1 cellular context compared by ENCODE assay signal in the genomic region with DNA sequence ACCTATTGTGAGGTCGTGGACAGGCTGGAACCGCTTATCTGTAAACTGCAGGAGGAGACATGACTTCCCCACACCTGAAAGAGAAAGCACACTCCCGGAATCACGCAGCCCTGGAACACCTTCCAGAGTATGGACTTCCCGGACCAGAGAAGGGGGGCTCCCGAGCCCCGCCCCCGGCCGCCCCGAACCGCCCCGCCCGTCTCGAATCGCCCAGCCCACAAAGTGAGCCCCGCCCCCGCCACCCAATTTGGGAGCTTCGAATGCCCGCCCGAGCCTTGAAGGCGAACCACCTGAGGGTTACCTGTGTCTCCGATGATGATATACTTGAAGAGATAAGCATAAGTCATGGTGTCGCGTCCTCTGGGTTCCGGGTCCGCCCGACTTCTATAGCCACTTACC.
TF ChIP-seq lines count a peak whose summit lies in the region.

No MANE protein-coding gene starts in this region.

TF ChIP-seq in HepG2, 621 proteins besides CTCF, POLR2A, EP300 and RAD21 (continued from another document and continues in another):
- TF ChIP-seq HNF1A (IDR thresholded peaks at IDR 0.05; ENCODE audit: low read depth) (no peak), HNF1A (CRISPR knock-in tag; IDR thresholded peaks at IDR 0.05; ENCODE audit: borderline replicate concordance) (no peak), ZNF136 (CRISPR knock-in tag; IDR thresholded peaks at IDR 0.05; ENCODE audit: low read depth) (no peak), ZNF598 (CRISPR knock-in tag; IDR thresholded peaks at IDR 0.05; ENCODE audit: borderline replicate concordance) (no peak), U2AF1 (optimal IDR thresholded peaks at IDR 0.05; ENCODE audit: low read depth, low read length) (no peak), ZBTB7A (CRISPR knock-in tag; IDR thresholded peaks at IDR 0.05) (no peak), ZSCAN22 (CRISPR knock-in tag; IDR thresholded peaks at IDR 0.05) (no peak), KLF9 (CRISPR knock-in tag; IDR thresholded peaks at IDR 0.05; ENCODE audit: low read depth) (0 out of 2 replicates have a peak, but pooled peaks have one; percentile 16), ZNF260 (CRISPR knock-in tag; IDR thresholded peaks at IDR 0.05; ENCODE audit: borderline replicate concordance, low read depth) (no peak), ELF3 (CRISPR knock-in tag; IDR thresholded peaks at IDR 0.05) (peak; percentile 54; the same call in 1 of the 2 replicates), ELF1 (CRISPR knock-in tag; IDR thresholded peaks at IDR 0.05) (peak; percentile 74; the same call in 1 of the 2 replicates), SPEN (CRISPR knock-in tag; IDR thresholded peaks at IDR 0.05; ENCODE audit: low read depth) (no peak), ETV5 (CRISPR knock-in tag; IDR thresholded peaks at IDR 0.05; ENCODE audit: borderline replicate concordance) (peak; percentile 64; the same call in 1 of the 2 replicates), SKIL (CRISPR knock-in tag; IDR thresholded peaks at IDR 0.05; ENCODE audit: borderline replicate concordance) (no peak), SKI (IDR thresholded peaks at IDR 0.05; ENCODE audit: partially characterized antibody) (no peak), ZNF230 (CRISPR knock-in tag; IDR thresholded peaks at IDR 0.05) (no peak), ZNF776 (CRISPR knock-in tag; IDR thresholded peaks at IDR 0.05) (no peak), RBM22 (optimal IDR thresholded peaks at IDR 0.05; ENCODE audit: low read length) (no peak), SP140L (CRISPR knock-in tag; IDR thresholded peaks at IDR 0.05; ENCODE audit: borderline replicate concordance) (peak; percentile 76; the same call in 1 of the 2 replicates), MBD4 (IDR thresholded peaks at IDR 0.05; ENCODE audit: borderline replicate concordance, low read length) (no peak), MIER2 (CRISPR knock-in tag; IDR thresholded peaks at IDR 0.05) (peak; percentile 75; the same call in 1 of the 2 replicates), TAF15 (IDR thresholded peaks at IDR 0.05; ENCODE audit: low read depth, low read length, poor library complexity, severe bottlenecking) (no peak), FLYWCH1 (CRISPR knock-in tag; IDR thresholded peaks at IDR 0.05) (no peak), SMAD9 (CRISPR knock-in tag; IDR thresholded peaks at IDR 0.05) (no peak), PITX1 (CRISPR knock-in tag; IDR thresholded peaks at IDR 0.05) (no peak), ZNF468 (CRISPR knock-in tag; IDR thresholded peaks at IDR 0.05) (no peak), HNRNPK (IDR thresholded peaks at IDR 0.05; ENCODE audit: low read depth, low read length, poor library complexity, severe bottlenecking) (no peak), ZNF547 (CRISPR knock-in tag; IDR thresholded peaks at IDR 0.05) (no peak), ZNF564 (CRISPR knock-in tag; IDR thresholded peaks at IDR 0.05) (no peak), AHR (CRISPR knock-in tag; IDR thresholded peaks at IDR 0.05) (no peak), NFIC (IDR thresholded peaks at IDR 0.05; ENCODE audit: low read length) (no peak), NR2F2 (IDR thresholded peaks at IDR 0.05; ENCODE audit: borderline replicate concordance, low read depth) (peak; percentile 10; the same call in 1 of the 2 replicates), MTF1 (CRISPR knock-in tag; IDR thresholded peaks at IDR 0.05) (no peak), PHF20 (CRISPR knock-in tag; IDR thresholded peaks at IDR 0.05) (no peak), HDAC2 (CRISPR knock-in tag; IDR thresholded peaks at IDR 0.05) (peak; percentile 70), SRY (CRISPR knock-in tag; IDR thresholded peaks at IDR 0.05) (no peak), FOSL2 (CRISPR knock-in tag; IDR thresholded peaks at IDR 0.05) (peak; percentile 56), ZNF17 (CRISPR knock-in tag; IDR thresholded peaks at IDR 0.05) (no peak), NR1H2 (CRISPR knock-in tag; IDR thresholded peaks at IDR 0.05; ENCODE audit: borderline replicate concordance, low read depth) (no peak), TSC22D2 (CRISPR knock-in tag; IDR thresholded peaks at IDR 0.05; ENCODE audit: borderline replicate concordance) (0 out of 2 replicates have a peak, but pooled peaks have one; percentile 78), GTF3A (CRISPR knock-in tag; conservative IDR thresholded peaks at IDR 0.05) (no peak), TP53 (CRISPR knock-in tag; conservative IDR thresholded peaks at IDR 0.05) (no peak), ZFP90 (CRISPR knock-in tag; IDR thresholded peaks at IDR 0.05; ENCODE audit: borderline replicate concordance) (no peak), ZNF879 (CRISPR knock-in tag; IDR thresholded peaks at IDR 0.05) (no peak), PLSCR1 (CRISPR knock-in tag; IDR thresholded peaks at IDR 0.05; ENCODE audit: borderline replicate concordance) (no peak), NFYC (CRISPR knock-in tag; IDR thresholded peaks at IDR 0.05) (peak; percentile 52; the same call in 1 of the 2 replicates), SOX5 (CRISPR knock-in tag; IDR thresholded peaks at IDR 0.05; ENCODE audit: borderline replicate concordance) (peak; percentile 38; the same call in 1 of the 2 replicates), ZFP37 (CRISPR knock-in tag; IDR thresholded peaks at IDR 0.05; ENCODE audit: borderline replicate concordance) (no peak), ATF1 (CRISPR knock-in tag; IDR thresholded peaks at IDR 0.05) (no peak), RXRA (CRISPR knock-in tag; IDR thresholded peaks at IDR 0.05) (no peak; the same call in 1 of the 2 replicates), MXI1 (IDR thresholded peaks at IDR 0.05; ENCODE audit: borderline replicate concordance, low read depth, low read length) (peak; percentile 69; the same call in 1 of the 3 replicates), MEIS2 (CRISPR knock-in tag; IDR thresholded peaks at IDR 0.05) (no peak), TARDBP (CRISPR knock-in tag; IDR thresholded peaks at IDR 0.05) (0 out of 2 replicates have a peak, but pooled peaks have one; percentile 12), KDM2A (CRISPR knock-in tag; IDR thresholded peaks at IDR 0.05; ENCODE audit: borderline replicate concordance, low read depth) (no peak)
- TF ChIP-seq, protein P1, sequence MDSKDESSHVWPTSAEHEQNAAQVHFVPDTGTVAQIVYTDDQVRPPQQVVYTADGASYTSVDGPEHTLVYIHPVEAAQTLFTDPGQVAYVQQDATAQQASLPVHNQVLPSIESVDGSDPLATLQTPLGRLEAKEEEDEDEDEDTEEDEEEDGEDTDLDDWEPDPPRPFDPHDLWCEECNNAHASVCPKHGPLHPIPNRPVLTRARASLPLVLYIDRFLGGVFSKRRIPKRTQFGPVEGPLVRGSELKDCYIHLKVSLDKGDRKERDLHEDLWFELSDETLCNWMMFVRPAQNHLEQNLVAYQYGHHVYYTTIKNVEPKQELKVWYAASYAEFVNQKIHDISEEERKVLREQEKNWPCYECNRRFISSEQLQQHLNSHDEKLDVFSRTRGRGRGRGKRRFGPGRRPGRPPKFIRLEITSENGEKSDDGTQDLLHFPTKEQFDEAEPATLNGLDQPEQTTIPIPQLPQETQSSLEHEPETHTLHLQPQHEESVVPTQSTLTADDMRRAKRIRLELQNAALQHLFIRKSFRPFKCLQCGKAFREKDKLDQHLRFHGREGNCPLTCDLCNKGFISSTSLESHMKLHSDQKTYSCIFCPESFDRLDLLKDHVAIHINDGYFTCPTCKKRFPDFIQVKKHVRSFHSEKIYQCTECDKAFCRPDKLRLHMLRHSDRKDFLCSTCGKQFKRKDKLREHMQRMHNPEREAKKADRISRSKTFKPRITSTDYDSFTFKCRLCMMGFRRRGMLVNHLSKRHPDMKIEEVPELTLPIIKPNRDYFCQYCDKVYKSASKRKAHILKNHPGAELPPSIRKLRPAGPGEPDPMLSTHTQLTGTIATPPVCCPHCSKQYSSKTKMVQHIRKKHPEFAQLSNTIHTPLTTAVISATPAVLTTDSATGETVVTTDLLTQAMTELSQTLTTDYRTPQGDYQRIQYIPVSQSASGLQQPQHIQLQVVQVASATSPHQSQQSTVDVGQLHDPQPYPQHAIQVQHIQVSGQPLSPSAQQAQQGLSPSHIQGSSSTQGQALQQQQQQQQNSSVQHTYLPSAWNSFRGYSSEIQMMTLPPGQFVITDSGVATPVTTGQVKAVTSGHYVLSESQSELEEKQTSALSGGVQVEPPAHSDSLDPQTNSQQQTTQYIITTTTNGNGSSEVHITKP (CRISPR knock-in tag; IDR thresholded peaks at IDR 0.05; ENCODE audit: low read depth), result peak; percentile 99
- TF ChIP-seq, protein P2, sequence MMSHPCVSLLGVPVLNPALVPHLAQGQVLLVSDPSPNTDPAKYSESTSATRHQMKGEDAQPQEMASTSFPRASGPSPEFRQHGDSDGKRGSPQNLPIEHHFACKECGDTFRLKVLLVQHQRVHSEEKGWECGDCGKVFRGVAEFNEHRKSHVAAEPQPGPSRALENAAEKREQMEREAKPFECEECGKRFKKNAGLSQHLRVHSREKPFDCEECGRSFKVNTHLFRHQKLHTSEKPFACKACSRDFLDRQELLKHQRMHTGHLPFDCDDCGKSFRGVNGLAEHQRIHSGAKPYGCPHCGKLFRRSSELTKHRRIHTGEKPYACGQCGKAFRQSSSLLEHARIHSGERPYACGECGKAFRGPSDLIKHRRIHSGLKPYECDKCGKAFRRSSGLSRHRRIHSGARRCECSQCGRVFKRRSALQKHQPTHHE (CRISPR knock-in tag; IDR thresholded peaks at IDR 0.05; ENCODE audit: borderline replicate concordance), result no peak
- TF ChIP-seq, protein P3, sequence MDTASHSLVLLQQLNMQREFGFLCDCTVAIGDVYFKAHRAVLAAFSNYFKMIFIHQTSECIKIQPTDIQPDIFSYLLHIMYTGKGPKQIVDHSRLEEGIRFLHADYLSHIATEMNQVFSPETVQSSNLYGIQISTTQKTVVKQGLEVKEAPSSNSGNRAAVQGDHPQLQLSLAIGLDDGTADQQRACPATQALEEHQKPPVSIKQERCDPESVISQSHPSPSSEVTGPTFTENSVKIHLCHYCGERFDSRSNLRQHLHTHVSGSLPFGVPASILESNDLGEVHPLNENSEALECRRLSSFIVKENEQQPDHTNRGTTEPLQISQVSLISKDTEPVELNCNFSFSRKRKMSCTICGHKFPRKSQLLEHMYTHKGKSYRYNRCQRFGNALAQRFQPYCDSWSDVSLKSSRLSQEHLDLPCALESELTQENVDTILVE (CRISPR knock-in tag; IDR thresholded peaks at IDR 0.05), result 0 out of 2 replicates have a peak, but pooled peaks have one; percentile 13
